Comparison of ENCODE assay signal across 35 cellular contexts in the genomic region with DNA sequence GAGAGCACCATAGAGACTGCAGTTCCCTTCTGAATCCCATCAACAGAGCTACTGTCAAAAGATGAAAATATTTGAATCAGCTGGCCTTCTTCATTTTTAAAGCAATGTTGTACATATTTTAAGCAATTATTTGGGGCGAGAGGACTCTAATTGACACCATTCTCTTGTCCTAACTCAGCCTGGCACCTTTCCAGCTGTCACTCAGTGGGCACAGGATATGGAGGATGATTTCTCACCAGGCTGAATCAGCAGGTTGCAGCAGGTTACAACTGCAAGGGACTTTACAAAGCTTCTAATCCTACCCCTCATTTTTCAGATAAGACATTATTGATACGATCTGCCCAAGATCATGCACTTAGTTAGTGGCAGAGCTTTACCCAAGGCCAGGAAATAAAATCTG. TPM values are rescaled to one million over a fixed set of nuclear protein-coding genes. Genes with fewer than 3 reads are reported as not detected.
"Had no signal": no experiment of that assay in that cellular context is flagged by ENCODE, and none has a peak within 500 bp of the region (broad histone marks: within the 10 kb centered on the region; RNA-seq: fewer than 3 reads in every experiment).

No MANE protein-coding gene starts in this region.

- H3K27ac ChIP-seq: brain microvascular endothelial cell, PC-9, SJCRH30, SK-N-MC, WERI-Rb-1 had no signal

- H3K4me1 Mint-ChIP-seq: activated CD4-positive, alpha-beta memory T cell treated with anti-CD3 and anti-CD28 coated beads, Interleukin-2, amount 10 ng/mL, durations not matched to agents 7 days and 5 days; activated CD8-positive, alpha-beta memory T cell treated with anti-CD3 and anti-CD28 coated beads, Interleukin-2, amount 10 ng/mL, durations not matched to agents 7 days and 5 days; activated naive CD4-positive, alpha-beta T cell treated with anti-CD3 and anti-CD28 coated beads, Interleukin-2, amount 10 ng/mL, durations not matched to agents 7 days and 5 days; activated naive CD8-positive, alpha-beta T cell treated with anti-CD3 and anti-CD28 coated beads, Interleukin-2, amount 50 U/mL, for 24 hours had no signal

- H3K36me3 ChIP-seq: brain microvascular endothelial cell, SJCRH30, WERI-Rb-1 had no signal

- H3K27ac Mint-ChIP-seq: activated CD4-positive, alpha-beta memory T cell treated with anti-CD3 and anti-CD28 coated beads, Interleukin-2, amount 10 ng/mL, durations not matched to agents 7 days and 5 days; activated CD8-positive, alpha-beta memory T cell treated with anti-CD3 and anti-CD28 coated beads, Interleukin-2, amount 10 ng/mL, durations not matched to agents 7 days and 5 days; activated naive CD4-positive, alpha-beta T cell treated with anti-CD3 and anti-CD28 coated beads, Interleukin-2, amount 10 ng/mL, durations not matched to agents 7 days and 5 days; activated naive CD8-positive, alpha-beta T cell; activated naive CD8-positive, alpha-beta T cell treated with anti-CD3 and anti-CD28 coated beads, Interleukin-2, amount 50 U/mL, for 24 hours had no signal

- H3K4me3 ChIP-seq: PC-9, SJCRH30, SK-N-MC had no signal

- H3K4me2 ChIP-seq: PC-9 had no signal

- H3K9me3 Mint-ChIP-seq: activated CD4-positive, alpha-beta memory T cell treated with anti-CD3 and anti-CD28 coated beads, Interleukin-2, amount 10 ng/mL, durations not matched to agents 7 days and 5 days; activated naive CD4-positive, alpha-beta T cell treated with anti-CD3 and anti-CD28 coated beads, Interleukin-2, amount 10 ng/mL, durations not matched to agents 7 days and 5 days; activated naive CD8-positive, alpha-beta T cell treated with anti-CD3 and anti-CD28 coated beads, Interleukin-2, amount 50 U/mL, for 24 hours had no signal

- H3K4me1 ChIP-seq: SJCRH30 had no signal

- H3K9me3 ChIP-seq: SJCRH30 had no signal

- ATAC-seq: activated CD8-positive, alpha-beta memory T cell treated with anti-CD3 and anti-CD28 coated beads, Interleukin-2, amount 10 ng/mL, durations not matched to agents 7 days and 5 days; activated naive CD8-positive, alpha-beta T cell treated with anti-CD3 and anti-CD28 coated beads, Interleukin-2, amount 50 U/mL, for 24 hours had no signal

- H3K36me3 Mint-ChIP-seq: activated CD8-positive, alpha-beta memory T cell treated with anti-CD3 and anti-CD28 coated beads, Interleukin-2, amount 10 ng/mL, durations not matched to agents 7 days and 5 days; activated naive CD4-positive, alpha-beta T cell treated with anti-CD3 and anti-CD28 coated beads, Interleukin-2, amount 10 ng/mL, durations not matched to agents 7 days and 5 days; activated naive CD8-positive, alpha-beta T cell had no signal

- DNase-seq: activated CD4-positive, alpha-beta memory T cell treated with anti-CD3 and anti-CD28 coated beads, Interleukin-2, amount 10 ng/mL, durations not matched to agents 7 days and 5 days; activated CD4-positive, alpha-beta T cell treated with anti-CD3 and anti-CD28 coated beads for 1 hour; activated CD4-positive, alpha-beta T cell treated with anti-CD3 and anti-CD28 coated beads for 48 hours; activated CD4-positive, CD25-positive, alpha-beta regulatory T cell; activated CD8-positive, alpha-beta memory T cell treated with anti-CD3 and anti-CD28 coated beads for 24 hours; activated CD8-positive, alpha-beta memory T cell treated with anti-CD3 and anti-CD28 coated beads, Interleukin-2, amount 10 ng/mL, durations not matched to agents 7 days and 5 days; activated CD8-positive, alpha-beta memory T cell treated with anti-CD3 and anti-CD28 coated beads, Interleukin-2, amount 50 U/mL, for 48 hours; activated effector memory CD4-positive, alpha-beta T cell treated with Interleukin-2 at 50 U/mL for 16 hours; activated naive CD4-positive, alpha-beta T cell treated with anti-CD3 and anti-CD28 coated beads, Interleukin-2, amount 10 ng/mL, durations not matched to agents 7 days and 5 days; activated naive CD8-positive, alpha-beta T cell treated with anti-CD3 and anti-CD28 coated beads, Interleukin-2, amount 50 U/mL, for 24 hours; activated T-cell treated with anti-CD3 and anti-CD28 coated beads, Interleukin-2, amount 50 U/mL, for 48 hours; anterior cingulate cortex; brain microvascular endothelial cell; central memory CD4-positive, alpha-beta T cell; KBM-7; MM.1S; NCI-H1436 treated with DMSO at 0.1 percent for 48 hours; NCI-H1694 treated with DMSO at 0.1 percent for 48 hours; NCI-H2029; NCI-H2227 treated with DMSO at 0.1 percent for 48 hours; NCI-H446; NCI-H510A treated with DMSO at 0.1 percent for 48 hours; NCI-H526 treated with DMSO at 0.1 percent for 48 hours; NCI-H774; NK-92 treated with Interleukin-12 subunit alpha and Interleukin-12 subunit beta, amount 100 ng/mL, for 24 hours; PC-9; Right ventricle myocardium superior; SJCRH30; T1000; WERI-Rb-1 had no signal

- H2AFZ ChIP-seq: PC-9 had no signal

- H3K4me3 Mint-ChIP-seq: activated CD4-positive, alpha-beta memory T cell treated with anti-CD3 and anti-CD28 coated beads, Interleukin-2, amount 10 ng/mL, durations not matched to agents 7 days and 5 days; activated CD8-positive, alpha-beta memory T cell treated with anti-CD3 and anti-CD28 coated beads, Interleukin-2, amount 10 ng/mL, durations not matched to agents 7 days and 5 days; activated naive CD4-positive, alpha-beta T cell treated with anti-CD3 and anti-CD28 coated beads, Interleukin-2, amount 10 ng/mL, durations not matched to agents 7 days and 5 days; activated naive CD8-positive, alpha-beta T cell; activated naive CD8-positive, alpha-beta T cell treated with anti-CD3 and anti-CD28 coated beads, Interleukin-2, amount 50 U/mL, for 24 hours had no signal

RNA-seq across cellular contexts. Expression of a gene that starts 11.9 kb away (rescaled TPM):
- total RNA-seq: activated CD4-positive, alpha-beta memory T cell treated with anti-CD3 and anti-CD28 coated beads, Interleukin-2, amount 10 ng/mL, durations not matched to agents 7 days and 5 days; activated CD8-positive, alpha-beta memory T cell treated with anti-CD3 and anti-CD28 coated beads, Interleukin-2, amount 10 ng/mL, durations not matched to agents 7 days and 5 days; cerebellum; PC-9; SJCRH30; T-helper 1 cell treated with Interleukin-12 subunit alpha and Interleukin-12 subunit beta and Interleukin-4 antibody, amounts not matched to agents 30 ng/mL and 1 ng/mL, for 36 hours; T-helper 2 cell treated with Interferon-gamma antibody and Interleukin-4, amounts not matched to agents 100 ng/mL and 5 ng/mL, for 36 hours had no signal
